ENCODE assay signal across 8 cellular contexts in genomic region chr16:73057369-73058210, GRCh38.
DNase-seq lines count a peak whose midpoint lies in the region; ATAC-seq and FAIRE-seq lines count a peak whose summit lies in the region.

No MANE protein-coding gene starts in this region.

- no peaks in the 10 kb centered on the region for H3K9me3 ChIP-seq in ES-I3 (ENCODE audit: control insufficient read depth, insufficient read depth, low read length)

- peak overlapping the region; percentile 40 for H3K27ac ChIP-seq in angular gyrus (ENCODE audit: low read depth, low read length)

- H3K9ac ChIP-seq in ES-I3 (ENCODE audit: low read depth, low read length): peak overlapping the region; percentile 57; the same call in 1 of the 2 replicates

- H3K36me3 ChIP-seq in ES-I3 (ENCODE audit: insufficient read depth, low read length): no peaks in the 10 kb centered on the region

- peak; percentile 14 for ATAC-seq in GM19468 (IDR thresholded peaks at IDR 0.05; ENCODE audit: extremely low read depth, unreplicated experiment)
- peak; percentile 33 for ATAC-seq in HG03565 (IDR thresholded peaks at IDR 0.05; ENCODE audit: unreplicated experiment)
- peak; percentile 49 for ATAC-seq in stimulated activated naive CD8-positive, alpha-beta T cell treated with anti-CD3 and anti-CD28 coated beads, Interleukin-15, Interleukin-2, amounts not matched to agents 100 U/mL and 50 U/mL, for 24 hours

- FAIRE-seq in HTR-8/SVneo (lab: Jason Lieb, UNC): no peak

- peaks cover 58% of the 10 kb centered on the region for H3K4me1 ChIP-seq in ES-I3 (ENCODE audit: insufficient read depth, low read length)

- DNase-seq in iris pigment epithelial cell (ENCODE audit: low read depth): peak; percentile 43
- DNase-seq in stimulated activated naive CD8-positive, alpha-beta T cell treated with anti-CD3 and anti-CD28 coated beads, Interleukin-15, Interleukin-2, amounts not matched to agents 100 U/mL and 50 U/mL, for 24 hours: no peak
- no peak for DNase-seq in effector CD8-positive, alpha-beta T cell (lab: John Stamatoyannopoulos, UW)
- DNase-seq in HTR-8/SVneo (ENCODE audit: insufficient read length, low spot score): no peak
